In genomic region chr12:65407388-65408149, GRCh38 we compare ENCODE assay signal across 27 cellular contexts.
"Had no signal": no experiment of that assay in that cellular context is flagged by ENCODE, and none has a peak within 500 bp of the region (broad histone marks: within the 10 kb centered on the region; RNA-seq: fewer than 3 reads in every experiment).

No MANE protein-coding gene starts in this region.

- H3K27me3 Mint-ChIP-seq: dendritic cell treated with granulocyte-macrophage colony-stimulating factor and Interleukin-4, amounts not matched to agents 40 ng/mL and 50 ng/mL, for 4 days; effector memory CD8-positive, alpha-beta T cell had no signal

- H3K4me3 Mint-ChIP-seq: dendritic cell treated with granulocyte-macrophage colony-stimulating factor and Interleukin-4, amounts not matched to agents 40 ng/mL and 50 ng/mL, for 4 days; effector memory CD8-positive, alpha-beta T cell; endodermal cell; mesothelial cell of epicardium had no signal

- H3K36me3 ChIP-seq: colonic mucosa, left lung, lower lobe of right lung had no signal

- FAIRE-seq: endometrium, islet of Langerhans, keratinocyte had no signal

- H3K4me3 ChIP-seq: colonic mucosa, esophagus squamous epithelium, gastrocnemius medialis, heart right ventricle, left lung, lower lobe of right lung, mucosa of descending colon had no signal

- H3K4me1 Mint-ChIP-seq: endodermal cell had no signal

- DNase-seq: colonic mucosa; cortex of kidney; effector CD8-positive, alpha-beta T cell; effector memory CD8-positive, alpha-beta T cell; endodermal cell; erythroblast; esophagus squamous epithelium; foreskin fibroblast; foreskin melanocyte; gastrocnemius medialis; glutamatergic neuron; head of caudate nucleus; heart right ventricle; hippocampal formation; left cardiac atrium; left lung; left ventricle myocardium superior; lower lobe of right lung; mesenchymal stem cell; mucosa of descending colon had no signal

- ATAC-seq: effector memory CD8-positive, alpha-beta T cell; esophagus mucosa; gastrocnemius medialis; heart right ventricle; left cardiac atrium; left lung; left ventricle myocardium superior; lower lobe of right lung; mucosa of descending colon had no signal

- H3K27me3 ChIP-seq: colonic mucosa, esophagus squamous epithelium, gastrocnemius medialis, heart right ventricle, left lung had no signal

- H3K4me1 ChIP-seq: colonic mucosa, esophagus squamous epithelium, lower lobe of right lung had no signal

- H3K9me3 ChIP-seq: colonic mucosa, gastrocnemius medialis, lower lobe of right lung, mucosa of descending colon had no signal

- H3K27ac ChIP-seq: colonic mucosa, epithelial cell of prostate, esophagus squamous epithelium, gastrocnemius medialis, heart right ventricle, left lung, lower lobe of right lung had no signal

- H3K27ac Mint-ChIP-seq: dendritic cell treated with granulocyte-macrophage colony-stimulating factor and Interleukin-4, amounts not matched to agents 40 ng/mL and 50 ng/mL, for 4 days; effector memory CD8-positive, alpha-beta T cell; endodermal cell; mesothelial cell of epicardium had no signal
